ENCODE assay signal across 8 cellular contexts in the genomic region with DNA sequence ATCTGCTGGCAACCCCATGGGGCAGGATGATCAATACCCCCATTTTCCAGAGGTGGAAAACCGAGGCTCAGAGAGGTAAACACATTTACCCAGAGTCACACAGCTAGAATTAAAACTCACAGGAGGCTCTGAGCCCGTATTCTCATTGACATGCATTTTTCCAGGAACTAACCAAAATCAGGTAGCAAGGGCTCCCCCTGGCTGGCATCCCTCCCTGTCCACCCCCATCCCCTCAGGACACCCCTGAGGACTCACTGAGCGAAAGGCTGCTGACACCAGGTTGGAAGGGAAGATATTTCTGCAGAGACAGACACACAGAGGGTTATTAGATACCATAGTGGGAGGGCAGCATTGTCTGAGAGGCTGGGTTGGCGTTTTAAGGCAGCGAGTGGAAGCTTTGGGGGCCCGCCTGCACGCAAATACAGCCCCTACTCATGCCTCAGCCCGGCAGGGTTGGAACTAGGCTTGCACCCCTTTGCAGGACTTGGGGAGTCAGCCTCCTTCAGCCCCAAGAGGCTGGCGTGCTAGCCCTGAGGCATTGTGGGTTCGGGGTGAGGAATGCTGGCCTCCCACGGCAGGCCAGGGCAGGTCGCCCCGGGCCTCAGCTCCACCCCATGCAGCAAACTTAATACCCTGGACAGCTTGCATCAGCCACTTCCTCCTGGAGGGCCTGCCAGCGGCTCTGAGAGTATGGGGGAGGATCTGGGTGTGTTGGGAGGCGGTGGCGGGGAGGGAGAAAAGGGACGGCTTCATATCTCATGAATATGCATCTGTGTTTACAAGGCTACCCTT. TPM values are rescaled to one million over a fixed set of nuclear protein-coding genes. Genes with fewer than 3 reads are reported as not detected.
DNase-seq lines count a peak whose midpoint lies in the region; ATAC-seq and TF ChIP-seq lines count a peak whose summit lies in the region.

No MANE protein-coding gene starts in this region.

- H3K9me3 ChIP-seq in left lung, result no peaks in the 10 kb centered on the region

- peak overlapping the region; percentile 78 for H3K4me3 ChIP-seq in NB4 (ENCODE audit: low read depth, low read length)
- peak overlapping the region; percentile 5 to 91 for H3K4me3 ChIP-seq in left lung

- H3K4me1 ChIP-seq in left lung, result peaks cover 25 to 48% of the 10 kb centered on the region in 2 donors

- intact Hi-C loops in left lung (cut with DNase I), result no loop called here

- ATAC-seq in left lung (peak; percentile 67), GM18907 (IDR thresholded peaks at IDR 0.05; ENCODE audit: unreplicated experiment) (no peak)

- peak overlapping the region; percentile 99 for H3K27ac ChIP-seq in C4-2B
- H3K27ac ChIP-seq in left lung, result peak overlapping the region; percentile 59 to 85

- TF ChIP-seq CTCF in C4-2B (conservative IDR thresholded peaks at IDR 0.05) (no peak), NB4 (IDR thresholded peaks at IDR 0.05; ENCODE audit: low read depth, low read length) (peak; percentile 75), left lung (IDR thresholded peaks at IDR 0.05) (no peak)

- peak; percentile 100 for DNase-seq in NB4 (ENCODE audit: low read depth)
- peak; percentile 90 for DNase-seq in UCSD-AML1 (lab: John Stamatoyannopoulos, UW; ENCODE audit: unreplicated experiment)
- DNase-seq in central memory CD4-positive, alpha-beta T cell, result peak; percentile 20
- peak; percentile 88 to 93 for DNase-seq in left lung
- peak; percentile 21 for DNase-seq in stimulated activated CD8-positive, alpha-beta memory T cell treated with anti-CD3 and anti-CD28 coated beads, Interleukin-15, amount 100 ng/mL, for 24 hours (ENCODE audit: low read depth)

- H3K36me3 ChIP-seq in left lung, result peaks cover 0 to 46% of the 10 kb centered on the region in 2 donors

- H3K27me3 ChIP-seq in left lung, result no peaks in the 10 kb centered on the region

- TF ChIP-seq POLR2A in GM19099 (IDR thresholded peaks at IDR 0.05; ENCODE audit: extremely low read depth, insufficient read length, low read depth) (peak; percentile 49), NB4 (IDR thresholded peaks at IDR 0.05; ENCODE audit: extremely low read depth, insufficient read length) (peak; percentile 38)

RNA-seq across cellular contexts. Expression of a gene that starts 3.9 kb away (rescaled TPM):
- total RNA-seq in left lung, result 100 to 1,000 TPM in 1 of 2 donors, 10 to 100 TPM in 1; 79.9 to 172 TPM

RNA-seq across cellular contexts. Expression of a gene that starts 38.2 kb away (rescaled TPM):
- total RNA-seq in left lung, result 10 to 100 TPM; 54.2 to 73.4 TPM

RNA-seq across cellular contexts. Expression of a gene that starts 38.6 kb away (rescaled TPM):
- total RNA-seq in left lung, result 10 to 100 TPM; 18.8 to 20.9 TPM

Comparison
In these comparisons a context has a peak if more than half of its experiments do, and no peak if none do; other contexts are left out.
1. DNase-seq: peak in every context shown above with its lines; median percentile 100 in NB4; 90 in left lung; 90 in UCSD-AML1; 21 in stimulated activated CD8-positive, alpha-beta memory T cell treated with anti-CD3 and anti-CD28 coated beads, Interleukin-15, amount 100 ng/mL, for 24 hours; 20 in central memory CD4-positive, alpha-beta T cell.